25 cellular contexts compared by ENCODE assay signal in the genomic region with DNA sequence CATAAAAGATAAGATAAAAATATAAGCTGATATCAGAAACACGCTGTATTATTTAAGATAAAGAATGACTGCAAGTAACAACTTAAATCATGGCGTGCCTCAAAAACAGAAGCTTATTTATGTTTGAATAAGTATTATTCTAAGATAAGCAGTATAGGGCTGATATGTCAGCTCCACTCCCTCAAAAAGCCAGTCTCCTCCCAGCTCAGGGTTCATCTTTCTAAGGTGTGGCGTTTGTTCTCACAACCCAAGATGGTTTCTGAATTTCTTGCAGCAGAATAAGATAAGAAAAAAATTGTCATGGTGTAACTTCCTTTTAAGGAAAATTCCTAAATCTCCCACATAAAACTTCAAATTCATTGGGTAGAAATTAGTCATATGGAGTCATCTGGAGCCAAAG.
"Had no signal": no experiment of that assay in that cellular context is flagged by ENCODE, and none has a peak within 500 bp of the region (broad histone marks: within the 10 kb centered on the region; RNA-seq: fewer than 3 reads in every experiment).

No MANE protein-coding gene starts in this region.

- FAIRE-seq: urothelium cell line had no signal

- H3K27ac ChIP-seq: neural progenitor cell, ovary, parathyroid adenoma, psoas muscle, right lobe of liver, sigmoid colon, stomach, thoracic aorta, thyroid gland, tibial nerve, upper lobe of left lung, vagina had no signal

- H3K9ac ChIP-seq: neural progenitor cell, parathyroid adenoma had no signal

- H3K36me3 ChIP-seq: neural progenitor cell, ovary, right lobe of liver, sigmoid colon, stomach, thoracic aorta, thyroid gland, tibial nerve, upper lobe of left lung, vagina had no signal

- H3K4me3 ChIP-seq: neural progenitor cell, ovary, psoas muscle, right lobe of liver, sigmoid colon, stomach, thoracic aorta, thyroid gland, tibial nerve, upper lobe of left lung, vagina had no signal

- ATAC-seq: natural killer cell; psoas muscle; right cardiac atrium; right lobe of liver; stimulated activated effector memory CD8-positive, alpha-beta T cell treated with anti-CD3 and anti-CD28 coated beads, Interleukin-12 subunit alpha, Interleukin-12 subunit beta, amount 100 ng/mL, for 72 hours; stimulated activated naive B cell treated with anti-CD40 and anti-IgM and Interleukin-4, amounts not matched to agents 10 μg/mL and 1 μg/mL and 100 μg/mL, for 72 hours had no signal

- H3K9me3 ChIP-seq: ovary, psoas muscle, right lobe of liver, sigmoid colon, thoracic aorta, thyroid gland, vagina had no signal

- DNase-seq: natural killer cell; occipital lobe; ovary; posterior cingulate gyrus; psoas muscle; right cardiac atrium; right lobe of liver; sigmoid colon; stimulated activated CD4-positive, alpha-beta T cell treated with anti-CD3 and anti-CD28 coated beads, Interleukin-15, amount 100 ng/mL, for 24 hours; stimulated activated CD4-positive, alpha-beta T cell treated with anti-CD3 and anti-CD28 coated beads, Interleukin-2, amount 100 ng/mL, for 24 hours; stimulated activated CD4-positive, alpha-beta T cell treated with anti-CD3 and anti-CD28 coated beads, Interleukin-2, amount 100 ng/mL, for 48 hours; stimulated activated CD4-positive, alpha-beta T cell treated with anti-CD3 and anti-CD28 coated beads, Interleukin-4, amount 100 ng/mL, for 24 hours; stimulated activated naive B cell treated with anti-CD40 and anti-IgM and Interleukin-4, amounts not matched to agents 10 μg/mL and 1 μg/mL and 100 μg/mL, for 72 hours; stimulated activated naive CD4-positive, alpha-beta T cell treated with Interleukin-2 at 50 U/mL for 16 hours; stomach; thyroid gland; trophoblast cell; upper lobe of left lung had no signal

- H3K4me1 ChIP-seq: neural progenitor cell, parathyroid adenoma, psoas muscle, right lobe of liver, sigmoid colon, stomach, tibial nerve, upper lobe of left lung, vagina had no signal

- H3K27me3 ChIP-seq: neural progenitor cell, ovary, right lobe of liver, sigmoid colon, stomach, thyroid gland, tibial nerve, upper lobe of left lung, vagina had no signal
